ENCODE assay signal across 23 cellular contexts in genomic region chr11:7449196-7449840, GRCh38. TPM values are rescaled to one million over a fixed set of nuclear protein-coding genes. Genes with fewer than 3 reads are reported as not detected.
A peak's percentile ranks its signal among the peaks of the same experiment; 100 is the strongest.
DNase-seq lines count a peak whose midpoint lies in the region; ATAC-seq and TF ChIP-seq lines count a peak whose summit lies in the region.
"Had no signal": no experiment of that assay in that cellular context is flagged by ENCODE, and none has a peak within 500 bp of the region (broad histone marks: within the 10 kb centered on the region; RNA-seq: fewer than 3 reads in every experiment).

No MANE protein-coding gene starts in this region.

- peak; percentile 60 for ATAC-seq in upper lobe of right lung
- ATAC-seq: activated naive CD8-positive, alpha-beta T cell treated with anti-CD3 and anti-CD28 coated beads, Interleukin-2, amount 50 U/mL, for 24 hours had no signal

- H3K36me3 ChIP-seq in upper lobe of right lung = no peaks in the 10 kb centered on the region
- H3K36me3 ChIP-seq: esophagus squamous epithelium had no signal

- peaks cover 56% of the 10 kb centered on the region for H3K4me1 Mint-ChIP-seq in mesothelial cell of epicardium
- H3K4me1 Mint-ChIP-seq: activated naive CD8-positive, alpha-beta T cell treated with anti-CD3 and anti-CD28 coated beads, Interleukin-2, amount 50 U/mL, for 24 hours; IgD-negative memory B cell had no signal

- H3K9me3 ChIP-seq in upper lobe of right lung = no peaks in the 10 kb centered on the region
- H3K9me3 ChIP-seq: esophagus squamous epithelium had no signal

- DNase-seq in SIG-M5 treated with dmso at 0.1 percent for 504 hours (lab: John Stamatoyannopoulos, UW; ENCODE audit: unreplicated experiment) (peak; percentile 6), SIG-M5 (lab: John Stamatoyannopoulos, UW) (no peak), SKM-1 treated with dmso at 0.1 percent for 144 hours (lab: John Stamatoyannopoulos, UW; ENCODE audit: unreplicated experiment) (peak; percentile 70), mesothelial cell of epicardium (ENCODE audit: low spot score in 2 of 2, unreplicated experiment in 2 of 2) (no peak), upper lobe of right lung (no peak), midbrain (lab: John Stamatoyannopoulos, UW) (no peak), NCI-H2171 (lab: John Stamatoyannopoulos, UW) (no peak), middle frontal gyrus (ENCODE audit: extremely low spot score, low spot score) (no peak)
- DNase-seq: activated CD8-positive, alpha-beta memory T cell treated with anti-CD3 and anti-CD28 coated beads, Interleukin-2, amount 50 U/mL, for 4 hours; activated effector memory CD4-positive, alpha-beta T cell treated with Interleukin-2 at 50 U/mL for 16 hours; activated naive CD8-positive, alpha-beta T cell treated with anti-CD3 and anti-CD28 coated beads, Interleukin-2, amount 50 U/mL, for 24 hours; DMS 273 treated with DMSO at 0.1 percent for 48 hours; esophagus squamous epithelium; kidney glomerular epithelial cell; NCI-H1930; NCI-H510A treated with DMSO at 0.1 percent for 48 hours; Right ventricle myocardium superior had no signal

- H3K4me1 ChIP-seq in upper lobe of right lung = no peaks in the 10 kb centered on the region
- H3K4me1 ChIP-seq: esophagus squamous epithelium had no signal

- H3K9me3 Mint-ChIP-seq in mesothelial cell of epicardium = no peaks in the 10 kb centered on the region
- H3K9me3 Mint-ChIP-seq: activated naive CD8-positive, alpha-beta T cell treated with anti-CD3 and anti-CD28 coated beads, Interleukin-2, amount 50 U/mL, for 24 hours; IgD-negative memory B cell; T-helper 1 cell treated with Interleukin-12 subunit alpha and Interleukin-12 subunit beta and Interleukin-4 antibody, amounts not matched to agents 30 μg/mL and 1 μg/mL, for 36 hours had no signal

- peaks cover 42% of the 10 kb centered on the region for H3K27me3 ChIP-seq in upper lobe of right lung
- H3K27me3 ChIP-seq: esophagus squamous epithelium had no signal

- H3K36me3 Mint-ChIP-seq in mesothelial cell of epicardium = no peaks in the 10 kb centered on the region
- H3K36me3 Mint-ChIP-seq: brain had no signal

- TF ChIP-seq CTCF in mesothelial cell of epicardium (IDR thresholded peaks at IDR 0.05; ENCODE audit: unreplicated experiment) = no peak
- no peak for TF ChIP-seq CTCF in upper lobe of right lung (IDR thresholded peaks at IDR 0.05)

- H3K4me3 ChIP-seq in upper lobe of right lung = no peak overlapping the region
- H3K4me3 ChIP-seq: esophagus squamous epithelium had no signal

- intact Hi-C loops in upper lobe of right lung (cut with DNase I) = no loop called here

- no peaks in the 10 kb centered on the region for H3K27me3 Mint-ChIP-seq in mesothelial cell of epicardium (ENCODE audit: low read depth)
- H3K27me3 Mint-ChIP-seq: activated naive CD8-positive, alpha-beta T cell treated with anti-CD3 and anti-CD28 coated beads, Interleukin-2, amount 50 U/mL, for 24 hours; IgD-negative memory B cell had no signal

- H3K27ac ChIP-seq in upper lobe of right lung = no peak overlapping the region
- H3K27ac ChIP-seq: C4-2B, esophagus squamous epithelium, VCaP had no signal

- peak overlapping the region; percentile 10 for H3K27ac Mint-ChIP-seq in mesothelial cell of epicardium
- H3K27ac Mint-ChIP-seq: activated naive CD8-positive, alpha-beta T cell treated with anti-CD3 and anti-CD28 coated beads, Interleukin-2, amount 50 U/mL, for 24 hours; T-helper 1 cell treated with Interleukin-12 subunit alpha and Interleukin-12 subunit beta and Interleukin-4 antibody, amounts not matched to agents 30 μg/mL and 1 μg/mL, for 36 hours had no signal

- H3K4me3 Mint-ChIP-seq in mesothelial cell of epicardium = no peak overlapping the region
- H3K4me3 Mint-ChIP-seq: activated naive CD8-positive, alpha-beta T cell treated with anti-CD3 and anti-CD28 coated beads, Interleukin-2, amount 50 U/mL, for 24 hours; brain; IgD-negative memory B cell; T-helper 1 cell treated with Interleukin-12 subunit alpha and Interleukin-12 subunit beta and Interleukin-4 antibody, amounts not matched to agents 30 μg/mL and 1 μg/mL, for 36 hours had no signal

RNA-seq across cellular contexts. Expression of gene OLFML1, which starts 36.0 kb away (rescaled TPM):
- total RNA-seq in mesothelial cell of epicardium (45.3 to 47.7 TPM (median 45.6 TPM) in 3 replicates), upper lobe of right lung (30.6 TPM)
- total RNA-seq: A673 had no signal

Comparison
In these comparisons a context has a peak if more than half of its experiments do, and no peak if none do; other contexts are left out.
1. DNase-seq: peak in SIG-M5 treated with dmso at 0.1 percent for 504 hours (single experiment) and SKM-1 treated with dmso at 0.1 percent for 144 hours (single experiment); none in SIG-M5 (single experiment), mesothelial cell of epicardium (0 of 2), upper lobe of right lung (single experiment), midbrain (single experiment), NCI-H2171 (single experiment) and middle frontal gyrus (single experiment).